2 cellular contexts compared by ENCODE assay signal in genomic region chr18:70279470-70279869, GRCh38.
TF ChIP-seq lines count a peak whose summit lies in the region.

No MANE protein-coding gene starts in this region.

TF ChIP-seq in HepG2, 621 proteins besides CTCF, POLR2A, EP300 and RAD21:
- TF ChIP-seq FOSL2 (CRISPR knock-in tag; IDR thresholded peaks at IDR 0.05) (peak; percentile 56), NR2C2 (CRISPR knock-in tag; IDR thresholded peaks at IDR 0.05; ENCODE audit: borderline replicate concordance) (no peak), ZBTB25 (CRISPR knock-in tag; IDR thresholded peaks at IDR 0.05) (no peak)

TF ChIP-seq in GM12878, 131 proteins besides CTCF, POLR2A, EP300 and RAD21:
- TF ChIP-seq NR2C1 (IDR thresholded peaks at IDR 0.05) (no peak), JUNB (IDR thresholded peaks at IDR 0.05) (peak; percentile 51), RUNX3 (IDR thresholded peaks at IDR 0.05; ENCODE audit: low read length) (no peak), ESRRA (IDR thresholded peaks at IDR 0.05; ENCODE audit: low read length) (no peak), SRF (IDR thresholded peaks at IDR 0.05; ENCODE audit: low read depth in 2 of 2, low read length in 2 of 2) (no peak)
